In genomic region chr4:159429693-159430035, GRCh38 we compare ENCODE assay signal across 16 cellular contexts.
"Had no signal": no experiment of that assay in that cellular context is flagged by ENCODE, and none has a peak within 500 bp of the region (broad histone marks: within the 10 kb centered on the region; RNA-seq: fewer than 3 reads in every experiment).

No MANE protein-coding gene starts in this region.

- H3K4me1 ChIP-seq: transverse colon had no signal

- H3K27me3 Mint-ChIP-seq: activated B cell treated with CpG ODN at 0.5 μM for 24 hours, naive B cell had no signal

- DNase-seq: activated B cell treated with CpG ODN at 0.5 μM for 24 hours; activated CD4-positive, alpha-beta T cell treated with anti-CD3 and anti-CD28 coated beads, Interleukin-2, amount 10 ng/mL, durations not matched to agents 7 days and 5 days; activated naive CD8-positive, alpha-beta T cell treated with anti-CD3 and anti-CD28 coated beads, Interleukin-2, amount 10 ng/mL, durations not matched to agents 7 days and 5 days; anterior cingulate cortex; brain microvascular endothelial cell; cerebellar nuclear complex; effector memory CD4-positive, alpha-beta T cell; foreskin keratinocyte; mammary epithelial cell; naive B cell; stimulated activated CD4-positive, alpha-beta T cell treated with anti-CD3 and anti-CD28 coated beads, Interleukin-2, amount 100 ng/mL, for 48 hours; stimulated activated naive CD4-positive, alpha-beta T cell; transverse colon had no signal

- ATAC-seq: foreskin keratinocyte, left lobe of liver had no signal

- H3K36me3 ChIP-seq: brain microvascular endothelial cell, transverse colon had no signal

- H3K9me3 Mint-ChIP-seq: activated B cell treated with CpG ODN at 0.5 μM for 24 hours; activated CD4-positive, alpha-beta T cell treated with anti-CD3 and anti-CD28 coated beads, Interleukin-2, amount 10 ng/mL, durations not matched to agents 7 days and 5 days; activated naive CD8-positive, alpha-beta T cell treated with anti-CD3 and anti-CD28 coated beads, Interleukin-2, amount 10 ng/mL, durations not matched to agents 7 days and 5 days; activated T-helper 1 cell treated with anti-CD3 and anti-CD28 coated beads, Interleukin-12 subunit alpha, Interleukin-12 subunit beta, Interleukin-2, Interleukin-4 antibody, amounts not matched to agents 30 ng/mL and 10 ng/mL and 1 ng/mL, durations not matched to agents 14 hours and 24 hours and 36 hours had no signal

- FAIRE-seq: islet of Langerhans had no signal

- H3K4me3 ChIP-seq: transverse colon had no signal

- H3K9me3 ChIP-seq: transverse colon had no signal

- H3K27ac ChIP-seq: brain microvascular endothelial cell, foreskin keratinocyte, transverse colon had no signal

- H3K27ac Mint-ChIP-seq: activated B cell treated with CpG ODN at 0.5 μM for 24 hours; activated CD4-positive, alpha-beta T cell treated with anti-CD3 and anti-CD28 coated beads, Interleukin-2, amount 10 ng/mL, durations not matched to agents 7 days and 5 days; activated naive CD8-positive, alpha-beta T cell treated with anti-CD3 and anti-CD28 coated beads, Interleukin-2, amount 10 ng/mL, durations not matched to agents 7 days and 5 days; activated T-helper 1 cell treated with anti-CD3 and anti-CD28 coated beads, Interleukin-12 subunit alpha, Interleukin-12 subunit beta, Interleukin-2, Interleukin-4 antibody, amounts not matched to agents 30 ng/mL and 10 ng/mL and 1 ng/mL, durations not matched to agents 14 hours and 24 hours and 36 hours; naive B cell had no signal

- H3K4me1 Mint-ChIP-seq: activated B cell treated with CpG ODN at 0.5 μM for 24 hours had no signal

- H3K36me3 Mint-ChIP-seq: activated naive CD8-positive, alpha-beta T cell treated with anti-CD3 and anti-CD28 coated beads, Interleukin-2, amount 10 ng/mL, durations not matched to agents 7 days and 5 days; naive B cell had no signal

- H3K27me3 ChIP-seq: brain microvascular endothelial cell, foreskin keratinocyte, transverse colon had no signal

- H3K4me3 Mint-ChIP-seq: activated B cell treated with CpG ODN at 0.5 μM for 24 hours; activated CD4-positive, alpha-beta T cell treated with anti-CD3 and anti-CD28 coated beads, Interleukin-2, amount 10 ng/mL, durations not matched to agents 7 days and 5 days; activated naive CD8-positive, alpha-beta T cell treated with anti-CD3 and anti-CD28 coated beads, Interleukin-2, amount 10 ng/mL, durations not matched to agents 7 days and 5 days; activated T-helper 1 cell treated with anti-CD3 and anti-CD28 coated beads, Interleukin-12 subunit alpha, Interleukin-12 subunit beta, Interleukin-2, Interleukin-4 antibody, amounts not matched to agents 30 ng/mL and 10 ng/mL and 1 ng/mL, durations not matched to agents 14 hours and 24 hours and 36 hours; naive B cell had no signal
